ENCODE assay signal across 26 cellular contexts in the genomic region with DNA sequence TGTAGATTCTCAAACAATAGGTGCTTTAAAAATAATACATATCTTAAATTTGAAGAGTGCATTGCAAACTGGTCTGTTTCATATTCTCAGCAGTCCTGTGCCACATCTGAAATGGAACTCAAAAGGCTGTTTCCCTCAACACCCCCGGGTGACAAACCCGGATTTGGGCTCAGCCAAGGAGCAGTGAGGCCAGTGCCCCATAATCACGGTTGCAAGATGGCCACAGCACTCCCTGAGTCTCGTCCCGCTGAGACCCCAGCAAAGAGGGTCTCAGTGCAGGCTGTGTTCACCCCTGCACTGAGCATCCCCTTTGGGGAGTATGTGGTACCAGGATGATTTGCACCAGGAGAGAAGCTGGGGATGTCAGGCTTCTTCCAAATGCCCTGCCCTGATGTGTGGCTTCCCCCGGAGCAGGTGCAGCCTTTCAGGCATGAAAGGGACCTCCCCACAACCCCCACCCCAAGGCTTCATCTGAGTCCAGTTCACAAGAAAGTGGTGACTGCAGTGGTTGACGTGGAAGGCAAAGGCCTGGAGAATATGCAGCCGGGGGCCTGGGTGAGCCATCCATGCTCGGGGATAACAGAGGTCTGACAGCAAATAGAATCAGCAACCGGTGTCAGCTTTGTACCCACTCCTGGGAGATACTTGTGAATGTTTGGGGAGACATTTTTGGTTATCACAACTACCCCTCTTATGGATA.
DNase-seq lines count a peak whose midpoint lies in the region; ATAC-seq and TF ChIP-seq lines count a peak whose summit lies in the region.
"Had no signal": no experiment of that assay in that cellular context is flagged by ENCODE, and none has a peak within 500 bp of the region (broad histone marks: within the 10 kb centered on the region; RNA-seq: fewer than 3 reads in every experiment).

No MANE protein-coding gene starts in this region.

- H3K27me3 ChIP-seq in right atrium auricular region: no peaks in the 10 kb centered on the region
- no peaks in the 10 kb centered on the region for H3K27me3 ChIP-seq in neuronal stem cell (ENCODE audit: control insufficient read depth in 3 of 3, insufficient read depth in 3 of 3, low read depth in 1 of 3, low read length in 3 of 3)
- no peaks in the 10 kb centered on the region; the same call in 1 of the 2 replicates for H3K27me3 ChIP-seq in Karpas-422 (ENCODE audit: low read length)

- H3K9me3 Mint-ChIP-seq in stimulated activated effector memory CD8-positive, alpha-beta T cell treated with anti-CD3 and anti-CD28 coated beads, Interleukin-12 subunit alpha, Interleukin-12 subunit beta, amount 100 ng/mL, for 72 hours: no peaks in the 10 kb centered on the region
- H3K9me3 Mint-ChIP-seq: neural crest cell; stimulated activated memory B cell treated with anti-CD40 and anti-IgM and Interleukin-4, amounts not matched to agents 10 μg/mL and 1 μg/mL and 100 μg/mL, for 72 hours; type B pancreatic cell had no signal

- H2BK15ac ChIP-seq in neuronal stem cell (ENCODE audit: low read length): no peak overlapping the region

- H2AFZ ChIP-seq in neuronal stem cell (ENCODE audit: low read length) (no peak overlapping the region), Karpas-422 (ENCODE audit: low read length) (no peak overlapping the region)

- TF ChIP-seq CTCF in right atrium auricular region (IDR thresholded peaks at IDR 0.05) (no peak), choroid plexus epithelial cell (conservative IDR thresholded peaks at IDR 0.05; ENCODE audit: low read depth, low read length) (no peak)

- H3K4me2 ChIP-seq in neuronal stem cell (ENCODE audit: insufficient read depth, low read length, poor library complexity, severe bottlenecking) (no peak overlapping the region), Karpas-422 (ENCODE audit: low read depth, low read length, poor library complexity, severe bottlenecking) (no peak overlapping the region)

- H3K27ac ChIP-seq in right atrium auricular region (no peak overlapping the region), neuronal stem cell (replicated peaks; ENCODE audit: low read length) (no peak overlapping the region), Karpas-422 (ENCODE audit: low read length) (no peak overlapping the region)
- H3K27ac ChIP-seq: C4-2B had no signal

- H3K18ac ChIP-seq in neuronal stem cell (ENCODE audit: low read length): peak overlapping the region; percentile 21

- H2BK12ac ChIP-seq in neuronal stem cell (ENCODE audit: low read length): no peak overlapping the region

- H2AK5ac ChIP-seq in neuronal stem cell (ENCODE audit: low read depth, low read length): peak overlapping the region; percentile 79

- H3K36me3 ChIP-seq in right atrium auricular region (no peaks in the 10 kb centered on the region), neuronal stem cell (replicated peaks in 1 of 2; ENCODE audit: control insufficient read depth in 2 of 2, insufficient read depth in 2 of 2, low read length in 2 of 2) (no peaks in the 10 kb centered on the region), Karpas-422 (ENCODE audit: insufficient read depth, low read length) (no peaks in the 10 kb centered on the region)

- H3K27ac Mint-ChIP-seq in stimulated activated effector memory CD8-positive, alpha-beta T cell treated with anti-CD3 and anti-CD28 coated beads, Interleukin-12 subunit alpha, Interleukin-12 subunit beta, amount 100 ng/mL, for 72 hours: no peak overlapping the region
- H3K27ac Mint-ChIP-seq: brain; stimulated activated memory B cell treated with anti-CD40 and anti-IgM and Interleukin-4, amounts not matched to agents 10 μg/mL and 1 μg/mL and 100 μg/mL, for 72 hours; type B pancreatic cell had no signal

- WGBS in neuronal stem cell (ENCODE audit: extremely low coverage in 2 of 2, insufficient read length in 2 of 2, insufficient replicate concordance in 1 of 2), 2 donors: no CpG with 5 or more reads among the region's 10 CpGs

- no peak overlapping the region for H2BK120ac ChIP-seq in neuronal stem cell (ENCODE audit: low read depth, low read length)

- H3K4me1 Mint-ChIP-seq in stimulated activated effector memory CD8-positive, alpha-beta T cell treated with anti-CD3 and anti-CD28 coated beads, Interleukin-12 subunit alpha, Interleukin-12 subunit beta, amount 100 ng/mL, for 72 hours: no peaks in the 10 kb centered on the region

- no peak overlapping the region for H3K4me3 ChIP-seq in right atrium auricular region
- H3K4me3 ChIP-seq in choroid plexus epithelial cell (ENCODE audit: low read depth, low read length): no peak overlapping the region
- H3K4me3 ChIP-seq in neuronal stem cell (ENCODE audit: low read length in 2 of 2): no peak overlapping the region
- H3K4me3 ChIP-seq in Karpas-422 (ENCODE audit: low read length): no peak overlapping the region

- intact Hi-C loops in cardiac septum (cut with DNase I): no loop called here

- no peak overlapping the region for H3K14ac ChIP-seq in neuronal stem cell (ENCODE audit: low read length)

- no peaks in the 10 kb centered on the region for H3K79me1 ChIP-seq in neuronal stem cell (ENCODE audit: low read depth, low read length)

- H4K91ac ChIP-seq in neuronal stem cell (ENCODE audit: low read depth, low read length, poor library complexity): no peak overlapping the region

- H4K8ac ChIP-seq in neuronal stem cell (ENCODE audit: low read depth, low read length): no peak overlapping the region

- no peak overlapping the region for H3K4ac ChIP-seq in neuronal stem cell (ENCODE audit: low read length)

- no peaks in the 10 kb centered on the region for H3K36me3 Mint-ChIP-seq in stimulated activated effector memory CD8-positive, alpha-beta T cell treated with anti-CD3 and anti-CD28 coated beads, Interleukin-12 subunit alpha, Interleukin-12 subunit beta, amount 100 ng/mL, for 72 hours
- H3K36me3 Mint-ChIP-seq: brain; stimulated activated memory B cell treated with anti-CD40 and anti-IgM and Interleukin-4, amounts not matched to agents 10 μg/mL and 1 μg/mL and 100 μg/mL, for 72 hours; type B pancreatic cell had no signal

- DNase-seq in cardiac septum (ENCODE audit: low spot score) (peak; percentile 43), right atrium auricular region (ENCODE audit: low spot score) (no peak), choroid plexus epithelial cell (ENCODE audit: low read depth) (peak; percentile 75), neuronal stem cell (ENCODE audit: low spot score) (no peak), NCI-H510A treated with DMSO at 0.1 percent for 48 hours (lab: John Stamatoyannopoulos, UW) (no peak), Karpas-422 (no peak)
- no peak for DNase-seq in stimulated activated effector memory CD8-positive, alpha-beta T cell treated with anti-CD3 and anti-CD28 coated beads, Interleukin-12 subunit alpha, Interleukin-12 subunit beta, amount 100 ng/mL, for 72 hours (ENCODE audit: low spot score in 2 of 2)
- DNase-seq: 8988T; activated CD4-positive, CD25-positive, alpha-beta regulatory T cell; activated naive CD4-positive, alpha-beta T cell treated with anti-CD3 and anti-CD28 coated beads, Interleukin-2, amount 50 U/mL, for 16 hours; activated T-cell treated with anti-CD3 and anti-CD28 coated beads, Interleukin-2, amount 50 U/mL, for 48 hours; cortex of kidney; H7; left cardiac atrium; midbrain; NCI-H1436 treated with DMSO at 0.1 percent for 48 hours; NCI-H2171 treated with DMSO at 0.1 percent for 48 hours; NCI-H748 treated with DMSO at 0.1 percent for 48 hours; stimulated activated CD4-positive, alpha-beta T cell treated with anti-CD3 and anti-CD28 coated beads, Interleukin-15, amount 100 ng/mL, for 24 hours had no signal

- no peak overlapping the region for H2BK5ac ChIP-seq in neuronal stem cell (ENCODE audit: low read length)

- H3K4me1 ChIP-seq in right atrium auricular region (no peaks in the 10 kb centered on the region), neuronal stem cell (ENCODE audit: control insufficient read depth in 2 of 2, insufficient read depth in 1 of 2, low read depth in 1 of 2, low read length in 2 of 2) (peaks cover 0 to 3% of the 10 kb centered on the region in 2 donors), Karpas-422 (ENCODE audit: low read length) (peaks cover 18% of the 10 kb centered on the region)

- H3K9ac ChIP-seq in neuronal stem cell (ENCODE audit: low read depth, low read length, poor library complexity) (no peak overlapping the region), Karpas-422 (ENCODE audit: low read length) (no peak overlapping the region)

- H3K9me3 ChIP-seq in right atrium auricular region: no peaks in the 10 kb centered on the region
- no peaks in the 10 kb centered on the region for H3K9me3 ChIP-seq in neuronal stem cell (replicated peaks in 1 of 2; ENCODE audit: control insufficient read depth in 2 of 2, insufficient read depth in 1 of 2, low read depth in 1 of 2, low read length in 2 of 2)
- no peaks in the 10 kb centered on the region for H3K9me3 ChIP-seq in Karpas-422 (ENCODE audit: low read length)

- no peak for ATAC-seq in GM21576 (IDR thresholded peaks at IDR 0.05; ENCODE audit: unreplicated experiment)
- no peak for ATAC-seq in stimulated activated effector memory CD8-positive, alpha-beta T cell treated with anti-CD3 and anti-CD28 coated beads, Interleukin-12 subunit alpha, Interleukin-12 subunit beta, amount 100 ng/mL, for 72 hours
- ATAC-seq: HepG2; stimulated activated memory B cell treated with anti-CD40 and anti-IgM and Interleukin-4, amounts not matched to agents 10 μg/mL and 1 μg/mL and 100 μg/mL, for 72 hours had no signal

- peaks cover 16% of the 10 kb centered on the region; the same call in 1 of the 2 replicates for H4K20me1 ChIP-seq in Karpas-422 (ENCODE audit: insufficient read depth, low read depth, low read length)

- H3K23ac ChIP-seq in neuronal stem cell (ENCODE audit: low read depth, low read length, poor library complexity): no peak overlapping the region

- no peak overlapping the region for H3K4me3 Mint-ChIP-seq in stimulated activated effector memory CD8-positive, alpha-beta T cell treated with anti-CD3 and anti-CD28 coated beads, Interleukin-12 subunit alpha, Interleukin-12 subunit beta, amount 100 ng/mL, for 72 hours
- H3K4me3 Mint-ChIP-seq: brain; neural crest cell; stimulated activated memory B cell treated with anti-CD40 and anti-IgM and Interleukin-4, amounts not matched to agents 10 μg/mL and 1 μg/mL and 100 μg/mL, for 72 hours; type B pancreatic cell had no signal

- H3K9me2 ChIP-seq in Karpas-422 (replicated peaks; ENCODE audit: insufficient read depth, low read length): no peaks in the 10 kb centered on the region

- no peaks in the 10 kb centered on the region for H3K79me2 ChIP-seq in Karpas-422 (ENCODE audit: low read length)

Comparison
In these comparisons a context has a peak if more than half of its experiments do, and no peak if none do; other contexts are left out.
1. DNase-seq: peak in cardiac septum (single experiment) and choroid plexus epithelial cell (single experiment); none in right atrium auricular region (single experiment), neuronal stem cell (single experiment), NCI-H510A treated with DMSO at 0.1 percent for 48 hours (single experiment), stimulated activated effector memory CD8-positive, alpha-beta T cell treated with anti-CD3 and anti-CD28 coated beads, Interleukin-12 subunit alpha, Interleukin-12 subunit beta, amount 100 ng/mL, for 72 hours (0 of 2) and Karpas-422 (single experiment).